1 cellular context compared by ENCODE assay signal in genomic region chr1:211607752-211608478, GRCh38.
A peak's percentile ranks its signal among the peaks of the same experiment; 100 is the strongest.
TF ChIP-seq lines count a peak whose summit lies in the region.

No MANE protein-coding gene starts in this region.

TF ChIP-seq in K562, 482 proteins besides CTCF, POLR2A, EP300 and RAD21 (continued from another document):
- no peak for TF ChIP-seq ZNF395 (CRISPR knock-in tag; IDR thresholded peaks at IDR 0.05)
- TF ChIP-seq ZNF280B (CRISPR knock-in tag; IDR thresholded peaks at IDR 0.05) = no peak
- no peak for TF ChIP-seq CEBPZ (IDR thresholded peaks at IDR 0.05; ENCODE audit: borderline replicate concordance, low read depth, low read length)
- 0 out of 4 replicates have a peak, but pooled peaks of 1 of the 2 experiments have one; percentile 6 for TF ChIP-seq MLLT1 (IDR thresholded peaks at IDR 0.05)
- TF ChIP-seq TRIM28 (IDR thresholded peaks at IDR 0.05) = no peak
- no peak for TF ChIP-seq NUFIP1 (IDR thresholded peaks at IDR 0.05; ENCODE audit: partially characterized antibody)
- no peak for TF ChIP-seq ZHX1 (conservative IDR thresholded peaks at IDR 0.05; ENCODE audit: low read length)
- peak; percentile 59; the same call in 1 of the 2 replicates for TF ChIP-seq LARP7 (IDR thresholded peaks at IDR 0.05)
- no peak for TF ChIP-seq CBX3 (IDR thresholded peaks at IDR 0.05; ENCODE audit: borderline replicate concordance in 1 of 2, low read length in 2 of 2)
- TF ChIP-seq ZNF316 (IDR thresholded peaks at IDR 0.05) = 0 out of 2 replicates have a peak, but pooled peaks have one; percentile 15
- TF ChIP-seq BCOR (IDR thresholded peaks at IDR 0.05) = peak; percentile 73
- no peak for TF ChIP-seq CLOCK (CRISPR knock-in tag; IDR thresholded peaks at IDR 0.05; ENCODE audit: borderline replicate concordance)
- TF ChIP-seq TAF7 (tag; IDR thresholded peaks at IDR 0.05) = 0 out of 2 replicates have a peak, but pooled peaks have one; percentile 6
- 0 out of 2 replicates have a peak, but pooled peaks have one; percentile 14 for TF ChIP-seq PTRF (tag; IDR thresholded peaks at IDR 0.05)
- 0 out of 2 replicates have a peak, but pooled peaks have one; percentile 5 for TF ChIP-seq PYGO2 (tag; IDR thresholded peaks at IDR 0.05)
- TF ChIP-seq CEBPB (tag; IDR thresholded peaks at IDR 0.05) = 0 out of 2 replicates have a peak, but pooled peaks have one; percentile 18
